Comparison of ENCODE assay signal across 9 cellular contexts in the genomic region with DNA sequence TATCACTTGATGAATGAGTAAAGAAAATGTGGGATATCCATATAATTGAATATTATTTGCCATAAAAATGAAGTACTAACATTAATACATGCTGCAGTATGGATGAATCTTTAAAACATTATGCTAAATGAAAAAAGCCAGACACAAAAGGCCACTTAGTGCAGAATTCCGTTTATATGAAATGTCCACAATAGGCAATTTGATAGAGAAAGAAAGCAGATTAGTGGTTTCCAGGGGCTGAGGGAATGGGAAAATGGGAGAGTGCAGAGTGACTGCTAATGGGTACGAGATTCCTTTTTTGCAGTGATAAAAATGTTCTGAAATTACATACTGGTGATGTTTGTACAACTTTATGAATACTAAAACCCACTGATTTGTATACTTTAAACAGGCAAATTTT.
"Had no signal": no experiment of that assay in that cellular context is flagged by ENCODE, and none has a peak within 500 bp of the region (broad histone marks: within the 10 kb centered on the region; RNA-seq: fewer than 3 reads in every experiment).

No MANE protein-coding gene starts in this region.

- H3K4me3 Mint-ChIP-seq: GM23338, IgD-negative memory B cell had no signal

- H3K27me3 Mint-ChIP-seq: IgD-negative memory B cell had no signal

- H3K36me3 ChIP-seq: HAP-1 had no signal

- H3K27ac Mint-ChIP-seq: GM23338, IgD-negative memory B cell had no signal

- DNase-seq: H7, KBM-7 had no signal

- H3K4me2 ChIP-seq: GM23338 had no signal

- H3K9me3 ChIP-seq: HAP-1 had no signal

- H3K9me3 Mint-ChIP-seq: GM23338, IgD-negative memory B cell had no signal

- H3K27ac ChIP-seq: HL-60 had no signal

- H3K36me3 Mint-ChIP-seq: IgD-negative memory B cell had no signal

- FAIRE-seq: H1, HepG2 had no signal

- H2AFZ ChIP-seq: GM23338 had no signal

- ATAC-seq: GM23338, HCT116, HepG2 had no signal

- H3K4me3 ChIP-seq: GM23338, HAP-1 had no signal
